ENCODE assay signal across 33 cellular contexts in the genomic region with DNA sequence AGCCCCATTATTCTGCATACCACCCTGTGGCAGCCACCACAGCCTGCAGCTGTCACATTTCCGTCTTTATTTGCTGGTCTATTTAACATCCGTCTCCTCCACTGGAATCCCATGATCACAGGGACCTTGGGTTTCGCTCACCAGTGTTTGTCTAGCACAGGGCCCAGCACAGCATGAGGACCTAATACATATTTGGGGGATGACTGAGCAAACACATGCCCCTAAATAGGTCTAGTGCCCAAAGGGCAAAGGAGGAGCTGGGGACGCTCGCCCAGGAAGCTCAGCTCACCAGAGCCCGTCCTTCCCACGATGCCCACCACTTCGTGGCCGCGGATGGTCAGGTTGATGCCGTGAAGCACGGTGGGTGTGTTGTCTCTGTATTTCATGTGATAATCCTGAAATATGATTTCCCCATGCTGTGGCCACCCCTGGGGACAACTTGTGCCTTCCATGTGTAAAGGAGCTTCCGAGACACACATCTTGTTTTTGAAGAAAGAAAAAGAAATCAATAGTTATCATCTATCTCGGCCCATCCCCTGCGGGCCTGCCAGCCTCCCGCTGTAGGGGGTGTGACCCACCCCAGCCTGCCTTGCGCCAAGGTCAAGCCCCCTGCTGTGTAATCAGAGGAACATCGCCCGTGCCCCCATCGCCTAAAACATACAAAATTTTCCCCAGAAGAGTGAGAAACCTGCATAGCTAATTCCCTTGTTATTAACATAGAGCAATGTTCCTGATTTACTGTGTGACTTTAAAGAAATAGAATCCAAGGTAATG. TPM values are rescaled to one million over a fixed set of nuclear protein-coding genes. Genes with fewer than 3 reads are reported as not detected.
"Had no signal": no experiment of that assay in that cellular context is flagged by ENCODE, and none has a peak within 500 bp of the region (broad histone marks: within the 10 kb centered on the region; RNA-seq: fewer than 3 reads in every experiment).

No MANE protein-coding gene starts in this region.

- H3K27me3 ChIP-seq: foreskin keratinocyte, heart left ventricle, neutrophil, pancreas, tibial nerve, upper lobe of left lung had no signal

- H3K36me3 ChIP-seq: esophagus muscularis mucosa, gastroesophageal sphincter, heart left ventricle, left ventricle myocardium inferior, lower lobe of right lung, neutrophil, pancreas, thoracic aorta, tibial nerve, upper lobe of left lung had no signal

- ATAC-seq: foreskin keratinocyte; gastroesophageal sphincter; left cardiac atrium; lower lobe of right lung; natural killer cell; pancreas; sciatic nerve; stimulated activated naive B cell treated with anti-CD40 and anti-IgM and Interleukin-4, amounts not matched to agents 10 μg/mL and 1 μg/mL and 100 μg/mL, for 72 hours had no signal

- FAIRE-seq: endothelial cell of umbilical vein, islet of Langerhans, pancreas, urothelium cell line had no signal

- H3K9me3 ChIP-seq: esophagus muscularis mucosa, gastroesophageal sphincter, heart left ventricle, lower lobe of right lung, neutrophil, pancreas, thoracic aorta, tibial nerve, upper lobe of left lung had no signal

- DNase-seq: dermis blood vessel endothelial cell; effector memory CD4-positive, alpha-beta T cell; foreskin keratinocyte; heart left ventricle; hippocampal formation; left cardiac atrium; left ventricle myocardium inferior; lower lobe of right lung; natural killer cell; pancreas; stimulated activated CD4-positive, alpha-beta T cell treated with anti-CD3 and anti-CD28 coated beads, Interleukin-15, amount 100 ng/mL, for 24 hours; stimulated activated CD4-positive, alpha-beta T cell treated with anti-CD3 and anti-CD28 coated beads, Interleukin-2, amount 100 ng/mL, for 48 hours; stimulated activated naive B cell treated with anti-CD40 and anti-IgM and Interleukin-4, amounts not matched to agents 10 μg/mL and 1 μg/mL and 100 μg/mL, for 72 hours had no signal

- H3K27ac ChIP-seq: coronary artery, esophagus muscularis mucosa, foreskin keratinocyte, gastroesophageal sphincter, heart left ventricle, left ventricle myocardium inferior, lower lobe of right lung, neutrophil, pancreas, skin epidermis, thoracic aorta, tibial nerve, upper lobe of left lung had no signal

- H3K4me3 ChIP-seq: coronary artery, esophagus muscularis mucosa, gastroesophageal sphincter, heart left ventricle, left ventricle myocardium inferior, lower lobe of right lung, pancreas, skin epidermis, thoracic aorta, tibial nerve, upper lobe of left lung had no signal

- H3K4me1 ChIP-seq: esophagus muscularis mucosa, foreskin keratinocyte, gastroesophageal sphincter, heart left ventricle, left ventricle myocardium inferior, lower lobe of right lung, pancreas, tibial nerve, upper lobe of left lung had no signal

RNA-seq across cellular contexts. Expression of a gene that starts 21.0 kb away (rescaled TPM):
- total RNA-seq: dermis blood vessel endothelial cell, endothelial cell of umbilical vein, epithelial cell of proximal tubule, esophagus muscularis mucosa, fibroblast of lung, foreskin keratinocyte, gastroesophageal sphincter, kidney epithelial cell, left cardiac atrium, left ventricle myocardium inferior, lower lobe of right lung, mesenteric fat pad, natural killer cell, omental fat pad, pancreas, posterior vena cava, pulmonary artery endothelial cell, sciatic nerve, thoracic aorta had no signal
- polyA plus RNA-seq: endothelial cell of umbilical vein, fibroblast of lung, foreskin keratinocyte, neural cell, pancreas had no signal
